ENCODE assay signal across 16 cellular contexts in the genomic region with DNA sequence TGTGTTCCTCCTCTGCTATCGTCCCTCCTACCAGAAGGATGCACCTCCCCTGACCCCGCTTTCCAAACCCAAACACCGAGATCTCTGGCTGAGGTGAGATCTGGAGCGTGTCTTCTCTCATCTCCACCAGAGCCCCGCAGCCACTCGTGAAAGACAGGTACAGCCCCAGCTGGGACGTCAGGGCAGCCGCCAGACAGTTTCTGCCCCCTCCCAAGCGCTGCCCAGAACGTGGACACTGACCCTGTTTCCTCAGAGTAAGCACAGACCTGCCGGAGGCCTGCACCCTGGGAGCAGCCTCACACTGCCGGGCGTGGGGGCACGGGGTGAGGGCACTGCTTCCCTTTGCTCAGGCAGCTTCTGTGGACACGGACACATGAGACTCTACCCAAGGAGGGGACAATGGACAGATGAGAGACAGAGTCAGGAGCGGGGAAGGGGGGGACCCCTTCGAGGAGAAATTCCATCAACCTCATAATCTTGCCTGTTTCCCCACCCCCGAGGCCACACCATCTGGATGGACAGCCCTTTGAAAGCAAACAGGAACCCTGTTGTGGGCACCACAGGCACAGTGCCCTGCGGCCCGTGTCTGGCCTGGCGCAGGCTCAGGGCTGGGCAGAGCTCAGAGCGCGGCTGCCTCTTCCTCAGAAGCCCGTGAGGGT.
A peak's percentile ranks its signal among the peaks of the same experiment; 100 is the strongest.
DNase-seq lines count a peak whose midpoint lies in the region; ATAC-seq and TF ChIP-seq lines count a peak whose summit lies in the region.
"Had no signal": no experiment of that assay in that cellular context is flagged by ENCODE, and none has a peak within 500 bp of the region (broad histone marks: within the 10 kb centered on the region; RNA-seq: fewer than 3 reads in every experiment).

No MANE protein-coding gene starts in this region.

- H3K27ac Mint-ChIP-seq in stimulated activated naive B cell treated with anti-CD40 and anti-IgM and Interleukin-4, amounts not matched to agents 10 μg/mL and 1 μg/mL and 100 μg/mL, for 72 hours, result no peak overlapping the region
- H3K27ac Mint-ChIP-seq: CD4-positive, CD25-positive, alpha-beta regulatory T cell; GM23338; IgD-negative memory B cell; stimulated activated memory B cell treated with anti-CD40 and anti-IgM and Interleukin-4, amounts not matched to agents 10 μg/mL and 1 μg/mL and 100 μg/mL, for 72 hours had no signal

- H3K4me1 Mint-ChIP-seq in stimulated activated naive B cell treated with anti-CD40 and anti-IgM and Interleukin-4, amounts not matched to agents 10 μg/mL and 1 μg/mL and 100 μg/mL, for 72 hours, result peaks cover 0 to 3% of the 10 kb centered on the region in 2 donors
- H3K4me1 Mint-ChIP-seq: GM23338; stimulated activated memory B cell treated with anti-CD40 and anti-IgM and Interleukin-4, amounts not matched to agents 10 μg/mL and 1 μg/mL and 100 μg/mL, for 72 hours had no signal

- H3K27me3 ChIP-seq in esophagus squamous epithelium (peaks cover 0 to 25% (median 0%) of the 10 kb centered on the region in 4 donors), SJCRH30 (no peaks in the 10 kb centered on the region)
- H3K27me3 ChIP-seq: cardiac muscle cell, gastrocnemius medialis had no signal

- H3K9me3 Mint-ChIP-seq in stimulated activated naive B cell treated with anti-CD40 and anti-IgM and Interleukin-4, amounts not matched to agents 10 μg/mL and 1 μg/mL and 100 μg/mL, for 72 hours, result peaks cover 2 to 4% of the 10 kb centered on the region in 2 donors

- peaks cover 11 to 14% of the 10 kb centered on the region in 2 donors for H3K27me3 Mint-ChIP-seq in stimulated activated naive B cell treated with anti-CD40 and anti-IgM and Interleukin-4, amounts not matched to agents 10 μg/mL and 1 μg/mL and 100 μg/mL, for 72 hours
- H3K27me3 Mint-ChIP-seq: CD4-positive, CD25-positive, alpha-beta regulatory T cell had no signal

- peaks cover 0 to 11% (median 0%) of the 10 kb centered on the region in 3 donors for H3K4me1 ChIP-seq in esophagus squamous epithelium
- peaks cover 5% of the 10 kb centered on the region; the same call in 1 of the 2 replicates for H3K4me1 ChIP-seq in SJCRH30
- H3K4me1 ChIP-seq: tibial nerve had no signal

- 79 to 80% methylated on average over 5 to 16 of the region's 24 CpGs for WGBS in esophagus squamous epithelium, 2 donors

- H3K36me3 ChIP-seq in esophagus squamous epithelium (no peaks in the 10 kb centered on the region), SJCRH30 (no peaks in the 10 kb centered on the region)
- H3K36me3 ChIP-seq: cardiac muscle cell, gastrocnemius medialis, tibial nerve had no signal

- H3K4me3 Mint-ChIP-seq in stimulated activated naive B cell treated with anti-CD40 and anti-IgM and Interleukin-4, amounts not matched to agents 10 μg/mL and 1 μg/mL and 100 μg/mL, for 72 hours, result no peak overlapping the region
- H3K4me3 Mint-ChIP-seq: CD4-positive, CD25-positive, alpha-beta regulatory T cell; GM23338; IgD-negative memory B cell; stimulated activated memory B cell treated with anti-CD40 and anti-IgM and Interleukin-4, amounts not matched to agents 10 μg/mL and 1 μg/mL and 100 μg/mL, for 72 hours had no signal

- no peak overlapping the region for H3K27ac ChIP-seq in coronary artery
- no peak overlapping the region for H3K27ac ChIP-seq in esophagus squamous epithelium
- no peak overlapping the region for H3K27ac ChIP-seq in SJCRH30
- H3K27ac ChIP-seq: cardiac muscle cell, tibial nerve had no signal

- DNase-seq in D341Med (ENCODE audit: low spot score) (peak; percentile 10), coronary artery (ENCODE audit: low spot score) (peak; percentile 50), left lobe of liver (ENCODE audit: low spot score) (peak; percentile 29), posterior cingulate gyrus (peak in 6 of 10 donors; percentile 3 to 71 (median 32)), esophagus squamous epithelium (lab: John Stamatoyannopoulos, UW) (no peak), SJCRH30 (no peak)
- no peak for DNase-seq in stimulated activated naive B cell treated with anti-CD40 and anti-IgM and Interleukin-4, amounts not matched to agents 10 μg/mL and 1 μg/mL and 100 μg/mL, for 72 hours
- DNase-seq: CD4-positive, CD25-positive, alpha-beta regulatory T cell had no signal

- no peak for TF ChIP-seq POLR2A in esophagus squamous epithelium (IDR thresholded peaks at IDR 0.05)

- H3K36me3 Mint-ChIP-seq in stimulated activated naive B cell treated with anti-CD40 and anti-IgM and Interleukin-4, amounts not matched to agents 10 μg/mL and 1 μg/mL and 100 μg/mL, for 72 hours, result peaks cover 0 to 4% of the 10 kb centered on the region in 2 donors
- H3K36me3 Mint-ChIP-seq: CD4-positive, CD25-positive, alpha-beta regulatory T cell; stimulated activated memory B cell treated with anti-CD40 and anti-IgM and Interleukin-4, amounts not matched to agents 10 μg/mL and 1 μg/mL and 100 μg/mL, for 72 hours had no signal

- intact Hi-C loops in posterior cingulate gyrus (cut with DNase I) (no loop called here), esophagus squamous epithelium (cut with DNase I) (no loop called here)

- H3K4me3 ChIP-seq in coronary artery, result no peak overlapping the region
- H3K4me3 ChIP-seq in esophagus squamous epithelium, result no peak overlapping the region
- no peak overlapping the region for H3K4me3 ChIP-seq in SJCRH30
- H3K4me3 ChIP-seq: cardiac muscle cell, GM23338, mucosa of descending colon, tibial nerve had no signal

- ATAC-seq in left lobe of liver, result no peak
- ATAC-seq in stimulated activated naive B cell treated with anti-CD40 and anti-IgM and Interleukin-4, amounts not matched to agents 10 μg/mL and 1 μg/mL and 100 μg/mL, for 72 hours (replicated peaks), result no peak
- no peak for ATAC-seq in GM18909 (IDR thresholded peaks at IDR 0.05; ENCODE audit: poor library complexity, unreplicated experiment)
- ATAC-seq: GM23338; mucosa of descending colon; stimulated activated memory B cell treated with anti-CD40 and anti-IgM and Interleukin-4, amounts not matched to agents 10 μg/mL and 1 μg/mL and 100 μg/mL, for 72 hours had no signal

- TF ChIP-seq CTCF in coronary artery (IDR thresholded peaks at IDR 0.05) (no peak), esophagus squamous epithelium (IDR thresholded peaks at IDR 0.05) (no peak)

- H3K9me3 ChIP-seq in esophagus squamous epithelium (no peaks in the 10 kb centered on the region), SJCRH30 (replicated peaks) (no peaks in the 10 kb centered on the region)
- H3K9me3 ChIP-seq: gastrocnemius medialis, mucosa of descending colon had no signal

Comparison
In these comparisons a context has a peak if more than half of its experiments do, and no peak if none do; other contexts are left out.
1. DNase-seq: peak in D341Med (single experiment), coronary artery (single experiment), left lobe of liver (single experiment) and posterior cingulate gyrus (6 of 10); none in esophagus squamous epithelium (single experiment), stimulated activated naive B cell treated with anti-CD40 and anti-IgM and Interleukin-4, amounts not matched to agents 10 μg/mL and 1 μg/mL and 100 μg/mL, for 72 hours (single experiment) and SJCRH30 (0 of 2).